In genomic region chr12:128755565-128755964, GRCh38 we compare ENCODE assay signal across 27 cellular contexts.
"Had no signal": no experiment of that assay in that cellular context is flagged by ENCODE, and none has a peak within 500 bp of the region (broad histone marks: within the 10 kb centered on the region; RNA-seq: fewer than 3 reads in every experiment).

No MANE protein-coding gene starts in this region.

- H3K27me3 ChIP-seq: ovary had no signal

- H3K4me3 ChIP-seq: ovary, skin epidermis, thoracic aorta had no signal

- H3K36me3 ChIP-seq: ovary, thoracic aorta, WERI-Rb-1 had no signal

- ATAC-seq: activated CD4-positive, CD25-positive, alpha-beta regulatory T cell treated with anti-CD3 and anti-CD28 coated beads, Interleukin-2, amount 50 U/mL, for 24 hours; left colon; naive thymus-derived CD4-positive, alpha-beta T cell; sciatic nerve; stimulated activated effector memory CD8-positive, alpha-beta T cell treated with anti-CD3 and anti-CD28 coated beads, Interleukin-12 subunit alpha, Interleukin-12 subunit beta, amount 100 ng/mL, for 72 hours; T-helper 17 cell had no signal

- DNase-seq: activated CD4-positive, alpha-beta T cell treated with anti-CD3 and anti-CD28 coated beads for 48 hours; activated CD4-positive, alpha-beta T cell treated with anti-CD3 and anti-CD28 coated beads, Interleukin-2, amount 50 U/mL, for 48 hours; activated CD8-positive, alpha-beta memory T cell treated with anti-CD3 and anti-CD28 coated beads for 24 hours; activated gamma-delta T cell; activated naive CD4-positive, alpha-beta T cell treated with anti-CD3 and anti-CD28 coated beads, Interleukin-2, amount 50 U/mL, for 16 hours; amniotic stem cell; effector CD8-positive, alpha-beta T cell; head of caudate nucleus; hippocampal formation; left colon; midbrain; naive thymus-derived CD4-positive, alpha-beta T cell; ovary; retina; stimulated activated CD4-positive, alpha-beta T cell treated with anti-CD3 and anti-CD28 coated beads, Interleukin-4, amount 100 ng/mL, for 24 hours; T-helper 17 cell; T1000; trophoblast cell; WERI-Rb-1 had no signal

- H3K27ac ChIP-seq: ovary, skin epidermis, thoracic aorta, WERI-Rb-1 had no signal

- FAIRE-seq: colon, keratinocyte, urothelium cell line had no signal
